In genomic region chr14:59631237-59631636, GRCh38 we compare ENCODE assay signal across 1 cellular context.
TF ChIP-seq lines count a peak whose summit lies in the region.

No MANE protein-coding gene starts in this region.

TF ChIP-seq in GM23338, 12 proteins besides CTCF, POLR2A, EP300 and RAD21 (continued from another document):
- no peak for TF ChIP-seq CREB1 (CRISPR knock-in tag; IDR thresholded peaks at IDR 0.05; ENCODE audit: low read depth)
- no peak for TF ChIP-seq ETS1 (IDR thresholded peaks at IDR 0.05)
- TF ChIP-seq POLR2AphosphoS5 (IDR thresholded peaks at IDR 0.05; ENCODE audit: low read depth): no peak
